ENCODE assay signal across 18 cellular contexts in the genomic region with DNA sequence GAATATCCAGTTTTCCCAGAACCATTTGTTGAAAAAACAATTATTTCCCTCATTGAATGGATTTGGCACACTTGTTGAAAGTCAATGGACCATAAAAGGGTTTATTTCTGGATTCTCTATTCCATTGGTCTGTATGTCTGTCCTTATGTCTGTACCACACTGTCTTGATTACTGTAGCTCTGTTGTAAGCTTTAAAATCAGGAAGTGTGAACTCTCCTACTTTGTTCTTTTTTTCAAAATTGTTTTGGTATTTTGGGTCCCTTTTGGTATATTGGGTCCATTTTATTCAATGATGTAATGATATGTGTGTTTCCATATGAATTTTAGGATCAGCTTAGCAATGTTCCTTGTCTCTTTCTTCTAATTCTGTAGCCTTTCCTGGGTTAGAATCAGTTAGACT.
DNase-seq lines count a peak whose midpoint lies in the region; ATAC-seq and TF ChIP-seq lines count a peak whose summit lies in the region.
"Had no signal": no experiment of that assay in that cellular context is flagged by ENCODE, and none has a peak within 500 bp of the region (broad histone marks: within the 10 kb centered on the region; RNA-seq: fewer than 3 reads in every experiment).

No MANE protein-coding gene starts in this region.

- H3K79me2 ChIP-seq in DOHH2 (ENCODE audit: control insufficient read depth, low read length) = peaks cover 100% of the 10 kb centered on the region

- peaks cover 72% of the 10 kb centered on the region for H3K4me1 Mint-ChIP-seq in activated T-helper 2 cell treated with anti-CD3 and anti-CD28 coated beads, Interferon-gamma antibody, Interleukin-2, Interleukin-4, amounts not matched to agents 10 μg/mL and 5 μg/mL and 100 μg/mL, durations not matched to agents 14 hours and 24 hours and 36 hours (ENCODE audit: low read depth)
- peaks cover 44 to 96% (median 92%) of the 10 kb centered on the region in 4 donors for H3K4me1 Mint-ChIP-seq in naive thymus-derived CD8-positive, alpha-beta T cell

- H3K27me3 ChIP-seq in BLaER1 (no peaks in the 10 kb centered on the region), DOHH2 (ENCODE audit: control insufficient read depth, low read length) (no peaks in the 10 kb centered on the region)
- H3K27me3 ChIP-seq: vagina had no signal

- peak overlapping the region; percentile 73 for H3K4me3 ChIP-seq in BLaER1
- H3K4me3 ChIP-seq in DOHH2 (ENCODE audit: low read length) = peak overlapping the region; percentile 86
- H3K4me3 ChIP-seq: lung, vagina had no signal

- intact Hi-C loops in activated T-helper 2 cell treated with anti-CD3 and anti-CD28 coated beads, Interferon-gamma antibody, Interleukin-2, Interleukin-4, amounts not matched to agents 10 μg/mL and 5 μg/mL and 100 μg/mL, durations not matched to agents 14 hours and 24 hours and 36 hours (cut with micrococcal nuclease) = no loop called here

- H4K20me1 ChIP-seq in BLaER1 (peaks cover 53% of the 10 kb centered on the region), DOHH2 (ENCODE audit: control insufficient read depth, insufficient read depth, low read depth, low read length) (peaks cover 16% of the 10 kb centered on the region; the same call in 1 of the 2 replicates)

- POLR2A ChIA-PET in naive thymus-derived CD8-positive, alpha-beta T cell (lab: Charles Lee) = interaction anchor here (0.6 to 5.3 kb wide), 10 partner anchors 9 to 120 kb away, joined by 3 to 312 read pairs (median 6); partner anchors contain the start of gene PPP2R5C

- no peak for ATAC-seq in naive thymus-derived CD8-positive, alpha-beta T cell

- H3K9me3 Mint-ChIP-seq in activated T-helper 2 cell treated with anti-CD3 and anti-CD28 coated beads, Interferon-gamma antibody, Interleukin-2, Interleukin-4, amounts not matched to agents 10 μg/mL and 5 μg/mL and 100 μg/mL, durations not matched to agents 14 hours and 24 hours and 36 hours = no peaks in the 10 kb centered on the region
- no peaks in the 10 kb centered on the region for H3K9me3 Mint-ChIP-seq in naive thymus-derived CD8-positive, alpha-beta T cell

- peak overlapping the region; percentile 97 for H3K27ac Mint-ChIP-seq in activated T-helper 2 cell treated with anti-CD3 and anti-CD28 coated beads, Interferon-gamma antibody, Interleukin-2, Interleukin-4, amounts not matched to agents 10 μg/mL and 5 μg/mL and 100 μg/mL, durations not matched to agents 14 hours and 24 hours and 36 hours
- peak overlapping the region; percentile 96 to 100 (median 100) for H3K27ac Mint-ChIP-seq in naive thymus-derived CD8-positive, alpha-beta T cell

- peak overlapping the region; percentile 75 for H3K4me3 Mint-ChIP-seq in activated T-helper 2 cell treated with anti-CD3 and anti-CD28 coated beads, Interferon-gamma antibody, Interleukin-2, Interleukin-4, amounts not matched to agents 10 μg/mL and 5 μg/mL and 100 μg/mL, durations not matched to agents 14 hours and 24 hours and 36 hours (ENCODE audit: low read depth)
- peak overlapping the region; percentile 84 to 97 (median 92) for H3K4me3 Mint-ChIP-seq in naive thymus-derived CD8-positive, alpha-beta T cell

- DNase-seq in activated T-helper 2 cell treated with anti-CD3 and anti-CD28 coated beads, Interferon-gamma antibody, Interleukin-2, Interleukin-4, amounts not matched to agents 10 μg/mL and 5 μg/mL and 100 μg/mL, durations not matched to agents 14 hours and 24 hours and 36 hours (ENCODE audit: low spot score) = no peak
- no peak for DNase-seq in naive thymus-derived CD8-positive, alpha-beta T cell
- DNase-seq in NCI-H82 (lab: John Stamatoyannopoulos, UW) (no peak), NOMO-1 (lab: John Stamatoyannopoulos, UW; ENCODE audit: unreplicated experiment in 2 of 2) (no peak), NK-92 (lab: John Stamatoyannopoulos, UW; ENCODE audit: unreplicated experiment) (no peak), NCI-H446 treated with DMSO at 0.1 percent for 48 hours (lab: John Stamatoyannopoulos, UW) (no peak)
- DNase-seq: AML-193, aorta, cortex of kidney, GOT3, NCI-H1436, NCI-H524, RPMI8226, T1000 had no signal

- H3K4me1 ChIP-seq in BLaER1 (peaks cover 97% of the 10 kb centered on the region), DOHH2 (ENCODE audit: control insufficient read depth, low read length) (peaks cover 74% of the 10 kb centered on the region)

- H3K36me3 ChIP-seq in BLaER1 = peaks cover 69% of the 10 kb centered on the region
- peaks cover 78% of the 10 kb centered on the region for H3K36me3 ChIP-seq in DOHH2 (ENCODE audit: control insufficient read depth, low read length)
- H3K36me3 ChIP-seq: vagina had no signal

- peak overlapping the region; percentile 96 for H3K4me2 ChIP-seq in BLaER1
- H3K4me2 ChIP-seq in DOHH2 (ENCODE audit: low read length) = peak overlapping the region; percentile 100

- TF ChIP-seq CTCF in DOHH2 (IDR thresholded peaks at IDR 0.05; ENCODE audit: low read depth, low read length, poor library complexity, severe bottlenecking) = no peak

- H3K36me3 Mint-ChIP-seq in activated T-helper 2 cell treated with anti-CD3 and anti-CD28 coated beads, Interferon-gamma antibody, Interleukin-2, Interleukin-4, amounts not matched to agents 10 μg/mL and 5 μg/mL and 100 μg/mL, durations not matched to agents 14 hours and 24 hours and 36 hours (ENCODE audit: low read depth) = peaks cover 49% of the 10 kb centered on the region
- peaks cover 4 to 56% (median 16%) of the 10 kb centered on the region in 3 donors for H3K36me3 Mint-ChIP-seq in naive thymus-derived CD8-positive, alpha-beta T cell

- H3K9me3 ChIP-seq in BLaER1 (no peaks in the 10 kb centered on the region), DOHH2 (ENCODE audit: control insufficient read depth, insufficient read depth, low read length) (peaks cover 4% of the 10 kb centered on the region; the same call in 1 of the 2 replicates)
- H3K9me3 ChIP-seq: vagina had no signal

- H3F3A ChIP-seq in DOHH2 (ENCODE audit: control insufficient read depth, insufficient read depth) = peaks cover 36% of the 10 kb centered on the region

- no peaks in the 10 kb centered on the region for H3K27me3 Mint-ChIP-seq in activated T-helper 2 cell treated with anti-CD3 and anti-CD28 coated beads, Interferon-gamma antibody, Interleukin-2, Interleukin-4, amounts not matched to agents 10 μg/mL and 5 μg/mL and 100 μg/mL, durations not matched to agents 14 hours and 24 hours and 36 hours (ENCODE audit: low read depth)
- H3K27me3 Mint-ChIP-seq in naive thymus-derived CD8-positive, alpha-beta T cell = no peaks in the 10 kb centered on the region

- no peaks in the 10 kb centered on the region for H3K9me2 ChIP-seq in DOHH2 (replicated peaks; ENCODE audit: control insufficient read depth, low read length)

- H3K27ac ChIP-seq in BLaER1 (peak overlapping the region; percentile 91), DOHH2 (ENCODE audit: low read depth, low read length) (peak overlapping the region; percentile 100)

- peak overlapping the region; percentile 90; the same call in 1 of the 2 replicates for H3K9ac ChIP-seq in BLaER1
